14 cellular contexts compared by ENCODE assay signal in genomic region chr19:40640744-40641143, GRCh38. TPM values are rescaled to one million over a fixed set of nuclear protein-coding genes. Genes with fewer than 3 reads are reported as not detected.
DNase-seq lines count a peak whose midpoint lies in the region; ATAC-seq and TF ChIP-seq lines count a peak whose summit lies in the region.
"Had no signal": no experiment of that assay in that cellular context is flagged by ENCODE, and none has a peak within 500 bp of the region (broad histone marks: within the 10 kb centered on the region; RNA-seq: fewer than 3 reads in every experiment).

No MANE protein-coding gene starts in this region.

- H3K9me3 ChIP-seq in adipocyte (ENCODE audit: control insufficient read depth, low read length) (no peaks in the 10 kb centered on the region), heart right ventricle (no peaks in the 10 kb centered on the region), neural progenitor cell (ENCODE audit: low read depth) (no peaks in the 10 kb centered on the region)

- no peak overlapping the region for H3K9ac ChIP-seq in adipocyte (ENCODE audit: low read length)
- no peak overlapping the region for H3K9ac ChIP-seq in neural progenitor cell

- no peak for TF ChIP-seq CTCF in heart right ventricle (IDR thresholded peaks at IDR 0.05)
- no peak for TF ChIP-seq CTCF in neural progenitor cell (IDR thresholded peaks at IDR 0.05)

- H3K27ac ChIP-seq in heart right ventricle, result peak overlapping the region in 9 of 10 donors; percentile 46 to 85 (median 56)
- H3K27ac ChIP-seq in neural progenitor cell, result no peak overlapping the region
- H3K27ac ChIP-seq: C4-2B had no signal

- H3K4me1 Mint-ChIP-seq in neural progenitor cell, result peaks cover 6% of the 10 kb centered on the region

- H3K36me3 Mint-ChIP-seq in neural progenitor cell, result no peaks in the 10 kb centered on the region
- H3K36me3 Mint-ChIP-seq: naive B cell had no signal

- H3K4me3 ChIP-seq in adipocyte (ENCODE audit: low read length), result no peak overlapping the region
- H3K4me3 ChIP-seq in heart right ventricle, result no peak overlapping the region
- H3K4me3 ChIP-seq in neural progenitor cell, result no peak overlapping the region
- H3K4me3 ChIP-seq: skin epidermis had no signal

- no peak overlapping the region for H3K4me3 Mint-ChIP-seq in neural progenitor cell

- H3K36me3 ChIP-seq in adipocyte (ENCODE audit: control insufficient read depth, insufficient read depth, low read length, severe bottlenecking) (no peaks in the 10 kb centered on the region), heart right ventricle (no peaks in the 10 kb centered on the region), neural progenitor cell (no peaks in the 10 kb centered on the region)

- 32 to 46% methylated on average over 5 of the region's 5 CpGs for WGBS in heart right ventricle, 2 donors

- no peaks in the 10 kb centered on the region for H3K79me2 ChIP-seq in neural progenitor cell (ENCODE audit: low read depth)

- H3K9me3 Mint-ChIP-seq in neural progenitor cell, result no peaks in the 10 kb centered on the region
- H3K9me3 Mint-ChIP-seq: H9, naive B cell had no signal

- DNase-seq in D341Med (ENCODE audit: low spot score) (peak; percentile 26), adipocyte (ENCODE audit: low read depth) (peak; percentile 28), heart right ventricle (peak; percentile 37 to 46), sciatic nerve (ENCODE audit: low spot score) (no peak), NOMO-1 (lab: John Stamatoyannopoulos, UW; ENCODE audit: unreplicated experiment in 2 of 2) (no peak), neural progenitor cell (ENCODE audit: low spot score) (no peak), NCI-H1105 treated with DMSO at 0.1 percent for 48 hours (lab: John Stamatoyannopoulos, UW) (no peak), NCI-H2227 treated with DMSO at 0.1 percent for 48 hours (lab: John Stamatoyannopoulos, UW) (no peak)
- DNase-seq: H9, naive B cell, NCI-H1092, NCI-H524 had no signal

- H3K4me2 ChIP-seq in neural progenitor cell, result no peak overlapping the region

- peaks cover 3% of the 10 kb centered on the region for H3K27me3 Mint-ChIP-seq in neural progenitor cell (ENCODE audit: insufficient read depth, low read depth)

- ATAC-seq in heart right ventricle, result peak; percentile 39 to 63 (median 52)
- ATAC-seq in sciatic nerve, result peak; percentile 27

- H3K27me3 ChIP-seq in adipocyte (replicated peaks; ENCODE audit: control insufficient read depth, insufficient read depth, low read length) (no peaks in the 10 kb centered on the region), heart right ventricle (no peaks in the 10 kb centered on the region), neural progenitor cell (peaks cover 5% of the 10 kb centered on the region)

- H3K4me1 ChIP-seq in adipocyte (ENCODE audit: control insufficient read depth, insufficient read depth, low read length) (peaks cover 22% of the 10 kb centered on the region), heart right ventricle (peaks cover 0 to 39% (median 16%) of the 10 kb centered on the region in 9 donors), neural progenitor cell (no peaks in the 10 kb centered on the region)

- intact Hi-C loops in heart right ventricle (cut with DNase I), result loop anchor here in 2 of 10 donors (5.0 kb wide), 1 partner anchor 38 kb away; the partner anchor contains the start of gene LTBP4 (in 2 of the 2)
- intact Hi-C loops in sciatic nerve (cut with DNase I), result no loop called here

- H4K20me1 ChIP-seq in neural progenitor cell (ENCODE audit: low read depth), result no peaks in the 10 kb centered on the region

- H2AFZ ChIP-seq in neural progenitor cell (replicated peaks), result no peak overlapping the region

- no peaks in the 10 kb centered on the region for H3F3A ChIP-seq in neural progenitor cell (ENCODE audit: low read depth)

- H3K27ac Mint-ChIP-seq in neural progenitor cell, result no peak overlapping the region

RNA-seq across cellular contexts. Expression of gene LTBP4, which starts 39.6 kb away (rescaled TPM):
- total RNA-seq in heart right ventricle, result 100 to 1,000 TPM; 139 to 263 (median 244) TPM
- 100 to 1,000 TPM; 114 to 191 TPM for polyA plus RNA-seq in heart right ventricle
- 1,227 TPM for total RNA-seq in sciatic nerve
- total RNA-seq in neural progenitor cell (ENCODE audit: low replicate concordance), result 24.7 and 70.0 TPM in 2 replicates

RNA-seq across cellular contexts. Expression of gene NUMBL, which starts 49.7 kb away (rescaled TPM):
- total RNA-seq in heart right ventricle (10 to 100 TPM in 5 of 10 donors, 1 to 10 TPM in 5; 7.1 to 15.3 (median 10.0) TPM), sciatic nerve (123 TPM), neural progenitor cell (ENCODE audit: low replicate concordance) (6.4 and 19.8 TPM in 2 replicates)
- 10 to 100 TPM; 11.2 to 14.0 TPM for polyA plus RNA-seq in heart right ventricle

Comparison
In these comparisons a context has a peak if more than half of its experiments do, and no peak if none do; other contexts are left out.
1. DNase-seq: peak in D341Med (single experiment), adipocyte (single experiment) and heart right ventricle (2 of 2); none in sciatic nerve (single experiment), NOMO-1 (0 of 2), neural progenitor cell (single experiment), NCI-H1105 treated with DMSO at 0.1 percent for 48 hours (single experiment) and NCI-H2227 treated with DMSO at 0.1 percent for 48 hours (single experiment).